8 cellular contexts compared by ENCODE assay signal in genomic region chr9:22079873-22080341, GRCh38.
DNase-seq lines count a peak whose midpoint lies in the region; ATAC-seq lines count a peak whose summit lies in the region.

No MANE protein-coding gene starts in this region.

- peak overlapping the region; percentile 7 for H3K4me3 Mint-ChIP-seq in activated CD8-positive, alpha-beta T cell treated with anti-CD3 and anti-CD28 coated beads, Interleukin-2, amount 10 ng/mL, durations not matched to agents 7 days and 5 days
- no peak overlapping the region for H3K4me3 Mint-ChIP-seq in stimulated activated naive B cell treated with anti-CD40 and anti-IgM and Interleukin-4, amounts not matched to agents 10 μg/mL and 1 μg/mL and 100 μg/mL, for 72 hours

- intact Hi-C loops in left ventricle myocardium superior (cut with micrococcal nuclease), result no loop called here

- peaks cover 67% of the 10 kb centered on the region for H3K36me3 Mint-ChIP-seq in activated CD8-positive, alpha-beta T cell treated with anti-CD3 and anti-CD28 coated beads, Interleukin-2, amount 10 ng/mL, durations not matched to agents 7 days and 5 days (ENCODE audit: low read depth)
- H3K36me3 Mint-ChIP-seq in stimulated activated naive B cell treated with anti-CD40 and anti-IgM and Interleukin-4, amounts not matched to agents 10 μg/mL and 1 μg/mL and 100 μg/mL, for 72 hours, result peaks cover 3 to 8% of the 10 kb centered on the region in 2 donors

- H3K4me1 Mint-ChIP-seq in activated CD8-positive, alpha-beta T cell treated with anti-CD3 and anti-CD28 coated beads, Interleukin-2, amount 10 ng/mL, durations not matched to agents 7 days and 5 days (ENCODE audit: low read depth), result peaks cover 66% of the 10 kb centered on the region
- peaks cover 10 to 14% of the 10 kb centered on the region in 2 donors for H3K4me1 Mint-ChIP-seq in stimulated activated naive B cell treated with anti-CD40 and anti-IgM and Interleukin-4, amounts not matched to agents 10 μg/mL and 1 μg/mL and 100 μg/mL, for 72 hours

- ATAC-seq in GM18519 (IDR thresholded peaks at IDR 0.05; ENCODE audit: low FRiP score, unreplicated experiment) (peak; percentile 81), HG02885 (IDR thresholded peaks at IDR 0.05; ENCODE audit: poor library complexity, unreplicated experiment) (peak; percentile 87), left ventricle myocardium superior (peak; percentile 98)
- peak; percentile 94 for ATAC-seq in activated CD8-positive, alpha-beta T cell treated with anti-CD3 and anti-CD28 coated beads, Interleukin-2, amount 10 ng/mL, durations not matched to agents 7 days and 5 days
- ATAC-seq in stimulated activated naive B cell treated with anti-CD40 and anti-IgM and Interleukin-4, amounts not matched to agents 10 μg/mL and 1 μg/mL and 100 μg/mL, for 72 hours (replicated peaks), result peak; percentile 78 to 95

- peak overlapping the region; percentile 84 for H3K27ac Mint-ChIP-seq in activated CD8-positive, alpha-beta T cell treated with anti-CD3 and anti-CD28 coated beads, Interleukin-2, amount 10 ng/mL, durations not matched to agents 7 days and 5 days
- H3K27ac Mint-ChIP-seq in stimulated activated naive B cell treated with anti-CD40 and anti-IgM and Interleukin-4, amounts not matched to agents 10 μg/mL and 1 μg/mL and 100 μg/mL, for 72 hours, result no peak overlapping the region

- peaks cover 21% of the 10 kb centered on the region for H3K9me3 Mint-ChIP-seq in activated CD8-positive, alpha-beta T cell treated with anti-CD3 and anti-CD28 coated beads, Interleukin-2, amount 10 ng/mL, durations not matched to agents 7 days and 5 days (ENCODE audit: insufficient read depth)
- peaks cover 4 to 6% of the 10 kb centered on the region in 2 donors for H3K9me3 Mint-ChIP-seq in stimulated activated naive B cell treated with anti-CD40 and anti-IgM and Interleukin-4, amounts not matched to agents 10 μg/mL and 1 μg/mL and 100 μg/mL, for 72 hours

- peak; percentile 82 for DNase-seq in activated CD8-positive, alpha-beta T cell treated with anti-CD3 and anti-CD28 coated beads, Interleukin-2, amount 10 ng/mL, durations not matched to agents 7 days and 5 days
- DNase-seq in left ventricle myocardium superior (peak; percentile 32), NCI-H1694 (lab: John Stamatoyannopoulos, UW) (no peak), NCI-H82 treated with DMSO at 0.1 percent for 48 hours (lab: John Stamatoyannopoulos, UW; ENCODE audit: unreplicated experiment) (no peak), T1000 (lab: John Stamatoyannopoulos, UW) (no peak)
- DNase-seq in stimulated activated naive B cell treated with anti-CD40 and anti-IgM and Interleukin-4, amounts not matched to agents 10 μg/mL and 1 μg/mL and 100 μg/mL, for 72 hours, result peak; percentile 21

- CTCF ChIA-PET in activated CD8-positive, alpha-beta T cell treated with anti-CD3 and anti-CD28 coated beads, Interleukin-2, amount 10 ng/mL, durations not matched to agents 7 days and 5 days (lab: Charles Lee), result interaction anchor here (0.6 to 3.8 kb wide), 13 partner anchors 12 to 266 kb away, joined by 3 to 25 read pairs (median 6); no protein-coding TSS in a partner anchor

- H3K27me3 Mint-ChIP-seq in activated CD8-positive, alpha-beta T cell treated with anti-CD3 and anti-CD28 coated beads, Interleukin-2, amount 10 ng/mL, durations not matched to agents 7 days and 5 days (ENCODE audit: low read depth), result peaks cover 7% of the 10 kb centered on the region
- H3K27me3 Mint-ChIP-seq in stimulated activated naive B cell treated with anti-CD40 and anti-IgM and Interleukin-4, amounts not matched to agents 10 μg/mL and 1 μg/mL and 100 μg/mL, for 72 hours, result peaks cover 0 to 7% of the 10 kb centered on the region in 2 donors

- POLR2A ChIA-PET in activated CD8-positive, alpha-beta T cell treated with anti-CD3 and anti-CD28 coated beads, Interleukin-2, amount 10 ng/mL, durations not matched to agents 7 days and 5 days (lab: Charles Lee), result interaction anchor here (0.6 to 2.1 kb wide), 9 partner anchors 14 to 85 kb away, joined by 3 to 9 read pairs (median 4); partner anchors contain the start of genes CDKN2A and CDKN2B-AS1

Comparison
In these comparisons a context has a peak if more than half of its experiments do, and no peak if none do; other contexts are left out.
1. DNase-seq: peak in activated CD8-positive, alpha-beta T cell treated with anti-CD3 and anti-CD28 coated beads, Interleukin-2, amount 10 ng/mL, durations not matched to agents 7 days and 5 days (single experiment), left ventricle myocardium superior (single experiment) and stimulated activated naive B cell treated with anti-CD40 and anti-IgM and Interleukin-4, amounts not matched to agents 10 μg/mL and 1 μg/mL and 100 μg/mL, for 72 hours (single experiment); none in NCI-H1694 (single experiment), NCI-H82 treated with DMSO at 0.1 percent for 48 hours (single experiment) and T1000 (single experiment).
2. Peak in every context shown above with its lines, with median percentiles within 50 percentile points of each other: ATAC-seq.